In genomic region chr1:245469734-245470133, GRCh38 we compare ENCODE assay signal across 17 cellular contexts.
"Had no signal": no experiment of that assay in that cellular context is flagged by ENCODE, and none has a peak within 500 bp of the region (broad histone marks: within the 10 kb centered on the region; RNA-seq: fewer than 3 reads in every experiment).

No MANE protein-coding gene starts in this region.

- H3K27ac Mint-ChIP-seq: activated naive CD8-positive, alpha-beta T cell; naive B cell had no signal

- H3K4me3 ChIP-seq: coronary artery, esophagus squamous epithelium, stomach, thoracic aorta had no signal

- H3K4me3 Mint-ChIP-seq: activated naive CD8-positive, alpha-beta T cell; naive B cell had no signal

- H3K36me3 ChIP-seq: esophagus squamous epithelium, stomach, thoracic aorta had no signal

- H3K27me3 ChIP-seq: esophagus squamous epithelium, stomach had no signal

- H3K27me3 Mint-ChIP-seq: activated naive CD8-positive, alpha-beta T cell had no signal

- H3K9me3 ChIP-seq: esophagus squamous epithelium, stomach, thoracic aorta had no signal

- DNase-seq: activated CD4-positive, alpha-beta T cell treated with anti-CD3 and anti-CD28 coated beads, Interleukin-2, amount 50 U/mL, for 1 hour; activated CD4-positive, CD25-positive, alpha-beta regulatory T cell; activated CD8-positive, alpha-beta memory T cell treated with anti-CD3 and anti-CD28 coated beads for 24 hours; activated gamma-delta T cell treated with Interleukin-2 at 50 U/mL for 16 hours; amniotic stem cell; central memory CD4-positive, alpha-beta T cell; effector CD4-positive, alpha-beta T cell; esophagus squamous epithelium; hippocampal formation; naive B cell; stimulated activated CD4-positive, alpha-beta T cell treated with anti-CD3 and anti-CD28 coated beads, Interleukin-12 subunit alpha, Interleukin-12 subunit beta, amount 100 ng/mL, for 4 hours; stimulated activated CD4-positive, alpha-beta T cell treated with anti-CD3 and anti-CD28 coated beads, Interleukin-2, amount 100 ng/mL, for 24 hours; stomach had no signal

- H3K36me3 Mint-ChIP-seq: activated naive CD8-positive, alpha-beta T cell; naive B cell had no signal

- H3K4me1 ChIP-seq: esophagus squamous epithelium, parathyroid adenoma, stomach had no signal

- H3K4me1 Mint-ChIP-seq: naive B cell had no signal
